In genomic region chr21:32768530-32768929, GRCh38 we compare ENCODE assay signal across 12 cellular contexts. TPM values are rescaled to one million over a fixed set of nuclear protein-coding genes. Genes with fewer than 3 reads are reported as not detected.
A peak's percentile ranks its signal among the peaks of the same experiment; 100 is the strongest.
DNase-seq lines count a peak whose midpoint lies in the region; ATAC-seq, FAIRE-seq and TF ChIP-seq lines count a peak whose summit lies in the region.
"Had no signal": no experiment of that assay in that cellular context is flagged by ENCODE, and none has a peak within 500 bp of the region (broad histone marks: within the 10 kb centered on the region; RNA-seq: fewer than 3 reads in every experiment).

No MANE protein-coding gene starts in this region.

- peaks cover 73% of the 10 kb centered on the region for H3K79me2 ChIP-seq in GM23248 (ENCODE audit: insufficient read depth)
- H3K79me2 ChIP-seq in SU-DHL-6 (ENCODE audit: insufficient read depth, low read length), result peaks cover 73% of the 10 kb centered on the region
- H3K79me2 ChIP-seq in keratinocyte (ENCODE audit: control insufficient read depth, insufficient read depth, low read length), result peaks cover 69% of the 10 kb centered on the region

- no peak for FAIRE-seq in keratinocyte (lab: Jason Lieb, UNC)

- ATAC-seq in HG02610 (IDR thresholded peaks at IDR 0.05; ENCODE audit: unreplicated experiment) (no peak), HG02852 (IDR thresholded peaks at IDR 0.05; ENCODE audit: unreplicated experiment) (no peak)

- H3K4me1 ChIP-seq in BLaER1 treated with 17β-estradiol and CSF1 and Interleukin-3, amounts not matched to agents 10 nM and 100 nM, result peaks cover 21 to 65% (median 31%) of the 10 kb centered on the region in 10 experiments
- H3K4me1 ChIP-seq in GM23248 (ENCODE audit: insufficient read depth) (peaks cover 19% of the 10 kb centered on the region), keratinocyte (ENCODE audit: control insufficient read depth, extremely low read depth, insufficient read depth, low read length) (peaks cover 13% of the 10 kb centered on the region)

- peak overlapping the region in 6 of 10 experiments; percentile 80 to 98 (median 94); a peak in 6 of 20 replicates for H3K4me3 ChIP-seq in BLaER1 treated with 17β-estradiol and CSF1 and Interleukin-3, amounts not matched to agents 10 nM and 100 nM
- peak overlapping the region; percentile 80; the same call in 1 of the 2 replicates for H3K4me3 ChIP-seq in GM23248
- H3K4me3 ChIP-seq in SU-DHL-6 (ENCODE audit: insufficient read depth, low read length, poor library complexity, severe bottlenecking), result no peak overlapping the region
- H3K4me3 ChIP-seq in keratinocyte (ENCODE audit: control insufficient read depth in 2 of 3, extremely low read depth in 1 of 3, insufficient read depth in 2 of 3, low read depth in 1 of 3, low read length in 3 of 3), result no peak overlapping the region
- peak overlapping the region in 20 of 59 donors; percentile 5 to 95 (median 86) for H3K4me3 ChIP-seq in dorsolateral prefrontal cortex
- H3K4me3 ChIP-seq: sigmoid colon had no signal

- peaks cover 4% of the 10 kb centered on the region for H3K9me1 ChIP-seq in keratinocyte (ENCODE audit: control insufficient read depth, extremely low read depth, insufficient read depth, low read length)

- no peak overlapping the region for H3K27ac ChIP-seq in BLaER1 treated with 17β-estradiol and CSF1 and Interleukin-3, amounts not matched to agents 10 nM and 100 nM
- H3K27ac ChIP-seq in GM23248, result no peak overlapping the region
- H3K27ac ChIP-seq in SU-DHL-6 (ENCODE audit: low read depth, low read length), result no peak overlapping the region
- H3K27ac ChIP-seq in keratinocyte (ENCODE audit: control insufficient read depth, insufficient read depth, low read length), result no peak overlapping the region
- no peak overlapping the region for H3K27ac ChIP-seq in dorsolateral prefrontal cortex
- H3K27ac ChIP-seq: cardiac muscle cell, sigmoid colon had no signal

- dilution Hi-C loops in keratinocyte (cut with MboI; ENCODE audit: extremely low pct_ligation_motif_present, low sequenced_read_pairs), result no loop called here

- H3K27me3 ChIP-seq in BLaER1 treated with 17β-estradiol and CSF1 and Interleukin-3, amounts not matched to agents 10 nM and 100 nM, result no peaks in the 10 kb centered on the region
- H3K27me3 ChIP-seq in GM23248 (replicated peaks; ENCODE audit: insufficient read depth) (no peaks in the 10 kb centered on the region), SU-DHL-6 (ENCODE audit: low read length) (no peaks in the 10 kb centered on the region), keratinocyte (ENCODE audit: control insufficient read depth, extremely low read depth, insufficient read depth, low read length) (no peaks in the 10 kb centered on the region), dorsolateral prefrontal cortex (no peaks in the 10 kb centered on the region)
- H3K27me3 ChIP-seq: cardiac muscle cell, sigmoid colon had no signal

- peaks cover 55 to 79% (median 73%) of the 10 kb centered on the region in 11 experiments; a peak in 21 of 22 replicates for H4K20me1 ChIP-seq in BLaER1 treated with 17β-estradiol and CSF1 and Interleukin-3, amounts not matched to agents 10 nM and 100 nM
- H4K20me1 ChIP-seq in GM23248 (ENCODE audit: insufficient read depth) (0 out of 2 replicates have a peak, but pooled peaks cover 2% of the 10 kb centered on the region), SU-DHL-6 (ENCODE audit: low read depth, low read length) (peaks cover 30% of the 10 kb centered on the region), keratinocyte (ENCODE audit: control insufficient read depth, extremely low read depth, insufficient read depth, low read length) (peaks cover 2% of the 10 kb centered on the region)

- H3K9ac ChIP-seq in BLaER1 treated with 17β-estradiol and CSF1 and Interleukin-3, amounts not matched to agents 10 nM and 100 nM, result peak overlapping the region in 2 of 11 experiments; percentile 97 to 98; a peak in 3 of 22 replicates
- peak overlapping the region; percentile 92; the same call in 1 of the 2 replicates for H3K9ac ChIP-seq in GM23248
- H3K9ac ChIP-seq in SU-DHL-6 (ENCODE audit: low read length), result no peak overlapping the region
- no peak overlapping the region for H3K9ac ChIP-seq in keratinocyte (ENCODE audit: control insufficient read depth, extremely low read depth, insufficient read depth, low read length)

- TF ChIP-seq CTCF in SU-DHL-6 (IDR thresholded peaks at IDR 0.05; ENCODE audit: insufficient read depth, low read length, poor library complexity, severe bottlenecking) (no peak), keratinocyte (optimal IDR thresholded peaks at IDR 0.05 in 1 of 3, IDR thresholded peaks at IDR 0.05 in 1 of 3, conservative IDR thresholded peaks at IDR 0.05 in 1 of 3; ENCODE audit: extremely low read depth in 1 of 3, insufficient read depth in 2 of 3, low read length in 3 of 3) (no peak), dorsolateral prefrontal cortex (IDR thresholded peaks at IDR 0.05 in 54 of 56, conservative IDR thresholded peaks at IDR 0.05 in 2 of 56; ENCODE audit: low read depth in 1 of 56, partially characterized antibody in 56 of 56) (no peak)

- H2AFZ ChIP-seq in GM23248 (no peak overlapping the region), SU-DHL-6 (ENCODE audit: low read depth, low read length, severe bottlenecking) (no peak overlapping the region), keratinocyte (ENCODE audit: control insufficient read depth, low read length) (no peak overlapping the region)

- intact Hi-C loops in dorsolateral prefrontal cortex (cut with DNase I), result no loop called here

- WGBS in GM23248 (ENCODE audit: low coverage in 1 of 2, low lambda C conversion rate in 2 of 2, missing lambda C conversion rate in 2 of 2), 2 experiments, result 69 to 72% methylated on average over 3 of the region's 3 CpGs

- H3K36me3 ChIP-seq in BLaER1 treated with 17β-estradiol and CSF1 and Interleukin-3, amounts not matched to agents 10 nM and 100 nM, result peaks cover 32 to 62% (median 60%) of the 10 kb centered on the region in 11 experiments
- peaks cover 7% of the 10 kb centered on the region; the same call in 1 of the 2 replicates for H3K36me3 ChIP-seq in GM23248 (ENCODE audit: low read depth)
- H3K36me3 ChIP-seq in SU-DHL-6 (ENCODE audit: low read length), result peaks cover 34% of the 10 kb centered on the region
- peaks cover 3 to 14% of the 10 kb centered on the region in 2 experiments for H3K36me3 ChIP-seq in keratinocyte (ENCODE audit: control insufficient read depth in 2 of 2, extremely low read depth in 1 of 2, insufficient read depth in 2 of 2, low read length in 2 of 2)

- in situ Hi-C loops in GM23248 (cut with MboI), result no loop called here

- H3K9me2 ChIP-seq in GM23248 (ENCODE audit: insufficient read depth) (no peaks in the 10 kb centered on the region), SU-DHL-6 (replicated peaks; ENCODE audit: insufficient read depth, low read length) (no peaks in the 10 kb centered on the region)

- H3F3A ChIP-seq in GM23248 (ENCODE audit: insufficient read depth) (peaks cover 22% of the 10 kb centered on the region; the same call in 1 of the 2 replicates), SU-DHL-6 (ENCODE audit: insufficient read depth) (peaks cover 8% of the 10 kb centered on the region; the same call in 1 of the 2 replicates)

- no peak for DNase-seq in GM23248
- DNase-seq in keratinocyte (ENCODE audit: low read depth, low spot score), result no peak
- DNase-seq in DMS79 treated with DMSO at 0.1 percent for 48 hours (lab: John Stamatoyannopoulos, UW), result no peak
- DNase-seq in dorsolateral prefrontal cortex, result no peak
- DNase-seq: hypothalamus, NCI-H774, sigmoid colon had no signal

- peak overlapping the region; percentile 80 to 95 (median 86); a peak in 20 of 22 replicates for H3K4me2 ChIP-seq in BLaER1 treated with 17β-estradiol and CSF1 and Interleukin-3, amounts not matched to agents 10 nM and 100 nM
- H3K4me2 ChIP-seq in GM23248 (ENCODE audit: unreplicated experiment), result no peak overlapping the region
- H3K4me2 ChIP-seq in SU-DHL-6 (ENCODE audit: low read depth, low read length, poor library complexity, severe bottlenecking), result peak overlapping the region; percentile 97
- H3K4me2 ChIP-seq in keratinocyte (ENCODE audit: control insufficient read depth, extremely low read depth, insufficient read depth, low read depth, low read length), result peak overlapping the region; percentile 97

- peaks cover 0 to 15% (median 11%) of the 10 kb centered on the region in 11 experiments; a peak in 10 of 22 replicates for H3K9me3 ChIP-seq in BLaER1 treated with 17β-estradiol and CSF1 and Interleukin-3, amounts not matched to agents 10 nM and 100 nM (replicated peaks in 1 of 11)
- H3K9me3 ChIP-seq in GM23248 (ENCODE audit: low read depth) (no peaks in the 10 kb centered on the region), SU-DHL-6 (ENCODE audit: insufficient read depth, low read length) (no peaks in the 10 kb centered on the region), keratinocyte (ENCODE audit: control insufficient read depth, low read depth, low read length) (no peaks in the 10 kb centered on the region)
- H3K9me3 ChIP-seq: sigmoid colon had no signal

RNA-seq across cellular contexts. Expression of gene PAXBP1, which starts 3.0 kb away (rescaled TPM):
- 14.7 and 16.2 TPM in 2 replicates for total RNA-seq in GM23248 (2014; rRNA removed; shearing (Covaris generic))
- polyA plus RNA-seq in GM23248 (2016; fragmentation: Nextera tagmentation; extraction: Ambion mirVana) (6.3 and 7.4 TPM in 2 replicates), keratinocyte (11.3 to 27.3 TPM (median 17.3 TPM) in 3 replicates)
- 71.0 TPM for polyA plus RNA-seq in keratinocyte (2011; ENCODE audit: low read depth)
- polyA plus RNA-seq in keratinocyte (2011; cell fraction: cytosol; rRNA removed), result 3.9 and 7.7 TPM in 2 replicates
- 39.1 and 57.1 TPM in 2 replicates for polyA plus RNA-seq in keratinocyte (2011; cell fraction: nucleus; rRNA removed)
- 10.4 and 16.6 TPM in 2 replicates for polyA plus RNA-seq in keratinocyte (2012; ENCODE audit: low replicate concordance)
- polyA minus RNA-seq in keratinocyte, result 4.4 to 21.1 TPM (median 6.4 TPM) in 3 replicates
- 4.0 TPM for polyA minus RNA-seq in keratinocyte (2011; cell fraction: cytosol; rRNA and poly(A)+ RNA removed)
- 17.4 and 34.0 TPM in 2 replicates for polyA minus RNA-seq in keratinocyte (2011; cell fraction: nucleus; rRNA and poly(A)+ RNA removed)
- total RNA-seq in dorsolateral prefrontal cortex, result 10 to 100 TPM; 34.2 to 89.7 (median 51.8) TPM

RNA-seq across cellular contexts. Expression of gene SYNJ1, which starts 40.7 kb away (rescaled TPM):
- total RNA-seq in GM23248 (2014; rRNA removed; shearing (Covaris generic)), result 4.6 and 9.4 TPM in 2 replicates
- 5.0 TPM in 2 replicates for polyA plus RNA-seq in GM23248 (2016; fragmentation: Nextera tagmentation; extraction: Ambion mirVana)
- 2.3 to 4.9 TPM (median 3.6 TPM) in 3 replicates for polyA plus RNA-seq in keratinocyte
- polyA plus RNA-seq in keratinocyte (2011; ENCODE audit: low read depth), result 6.5 TPM
- polyA plus RNA-seq in keratinocyte (2011; cell fraction: cytosol; rRNA removed), result 3.4 and 4.9 TPM in 2 replicates
- polyA plus RNA-seq in keratinocyte (2011; cell fraction: nucleus; rRNA removed), result 10.1 and 12.7 TPM in 2 replicates
- polyA plus RNA-seq in keratinocyte (2012; ENCODE audit: low replicate concordance), result 3.5 and 3.6 TPM in 2 replicates
- 1.4 to 12.1 TPM (median 7.1 TPM) in 3 replicates for polyA minus RNA-seq in keratinocyte
- 2.3 TPM for polyA minus RNA-seq in keratinocyte (2011; cell fraction: cytosol; rRNA and poly(A)+ RNA removed)
- polyA minus RNA-seq in keratinocyte (2011; cell fraction: nucleus; rRNA and poly(A)+ RNA removed), result 6.8 and 13.9 TPM in 2 replicates
- 100 to 1,000 TPM in 110 of 120 experiments, 10 to 100 TPM in 10; 60.7 to 224 (median 158) TPM for total RNA-seq in dorsolateral prefrontal cortex

Comparison
In these comparisons a context has a peak if more than half of its experiments do, and no peak if none do; other contexts are left out.
1. H3K4me3 ChIP-seq: peak in BLaER1 treated with 17β-estradiol and CSF1 and Interleukin-3, amounts not matched to agents 10 nM and 100 nM (6 of 10) and GM23248 (single experiment); none in SU-DHL-6 (single experiment) and keratinocyte (0 of 3).